In genomic region chr11:119480375-119481020, GRCh38 we compare ENCODE assay signal across 13 cellular contexts. TPM values are rescaled to one million over a fixed set of nuclear protein-coding genes. Genes with fewer than 3 reads are reported as not detected.
DNase-seq lines count a peak whose midpoint lies in the region; ATAC-seq, FAIRE-seq and TF ChIP-seq lines count a peak whose summit lies in the region.
"Had no signal": no experiment of that assay in that cellular context is flagged by ENCODE, and none has a peak within 500 bp of the region (broad histone marks: within the 10 kb centered on the region; RNA-seq: fewer than 3 reads in every experiment).

No MANE protein-coding gene starts in this region.

- no peak overlapping the region for H3K9ac ChIP-seq in H1 (replicated peaks in 1 of 4; ENCODE audit: extremely low read depth in 1 of 4, low read depth in 3 of 4, low read length in 3 of 4)

- no peak overlapping the region for H2AFZ ChIP-seq in H1 (ENCODE audit: low read length)

- H2BK12ac ChIP-seq in H1 (ENCODE audit: low read depth, low read length), result peak overlapping the region; percentile 44; the same call in 1 of the 2 replicates

- no peak overlapping the region for H4K5ac ChIP-seq in H1 (ENCODE audit: insufficient read length, low read depth, low read length)

- peak; percentile 21 for DNase-seq in activated CD8-positive, alpha-beta memory T cell treated with anti-CD3 and anti-CD28 coated beads for 24 hours
- DNase-seq in activated CD8-positive, alpha-beta memory T cell treated with anti-CD3 and anti-CD28 coated beads, Interleukin-2, amount 50 U/mL, for 4 hours, result no peak
- DNase-seq in Peyer's patch (peak in 2 of 3 donors; percentile 12 to 26), H1 (ENCODE audit: low read depth in 1 of 2, low spot score in 2 of 2) (peak in 1 of 2 experiments; percentile 39), suprapubic skin (ENCODE audit: low spot score in 2 of 2) (peak; percentile 22 to 56), foreskin keratinocyte (no peak), HCEC 1CT (no peak)

- no peak overlapping the region for H4K91ac ChIP-seq in H1 (replicated peaks; ENCODE audit: insufficient read length, low read length)

- H3K27ac ChIP-seq in Peyer's patch (no peak overlapping the region), H1 (ENCODE audit: low read depth, low read length) (no peak overlapping the region), suprapubic skin (no peak overlapping the region), foreskin keratinocyte (no peak overlapping the region)
- H3K27ac ChIP-seq: cardiac muscle cell, epithelial cell of prostate, spleen had no signal

- 86% methylated on average over 12 of the region's 12 CpGs; no CpG with 5 or more reads in 1 of the 2 experiments for WGBS in H1 (ENCODE audit: extremely low coverage in 1 of 2, insufficient coverage in 1 of 2, insufficient read length in 1 of 2, insufficient replicate concordance in 2 of 2, low coverage in 1 of 2, low lambda C conversion rate in 2 of 2, missing lambda C conversion rate in 1 of 2), 2 experiments
- WGBS in suprapubic skin, result 93% methylated on average over 12 of the region's 12 CpGs

- peak overlapping the region; percentile 31; the same call in 1 of the 2 replicates for H2BK5ac ChIP-seq in H1 (ENCODE audit: low read depth, low read length)

- H3K23ac ChIP-seq in H1 (ENCODE audit: insufficient read length), result no peak overlapping the region

- H3K79me1 ChIP-seq in H1 (ENCODE audit: low read depth, low read length), result no peaks in the 10 kb centered on the region

- no peak for TF ChIP-seq RAD21 in H1 (IDR thresholded peaks at IDR 0.05 in 1 of 2, conservative IDR thresholded peaks at IDR 0.05 in 1 of 2; ENCODE audit: low read depth in 2 of 2, low read length in 2 of 2)

- no peaks in the 10 kb centered on the region for H3K79me2 ChIP-seq in H1 (ENCODE audit: control insufficient read depth in 1 of 2, insufficient read depth in 2 of 2, low read length in 2 of 2)

- no peak for TF ChIP-seq EP300 in H1 (IDR thresholded peaks at IDR 0.05; ENCODE audit: borderline replicate concordance in 1 of 2, low read depth in 2 of 2, low read length in 2 of 2)
- no peak for TF ChIP-seq EP300 in suprapubic skin (IDR thresholded peaks at IDR 0.05)

- H3K18ac ChIP-seq in H1 (ENCODE audit: extremely low read depth, low read length), result no peak overlapping the region

- no peak for ATAC-seq in HG03521 (IDR thresholded peaks at IDR 0.05; ENCODE audit: unreplicated experiment)
- ATAC-seq in foreskin keratinocyte, result no peak

- H3K23me2 ChIP-seq in H1 (ENCODE audit: low read depth, low read length), result peaks cover 5% of the 10 kb centered on the region; the same call in 1 of the 2 replicates

- H3K14ac ChIP-seq in H1 (ENCODE audit: insufficient read length), result no peak overlapping the region

- H3K56ac ChIP-seq in H1 (replicated peaks; ENCODE audit: insufficient read length, low read depth, low read length), result no peak overlapping the region

- no peak overlapping the region for H2BK20ac ChIP-seq in H1 (ENCODE audit: low read length)

- no peak overlapping the region for H3K4me2 ChIP-seq in H1 (ENCODE audit: insufficient read depth in 1 of 2, low read depth in 2 of 2, low read length in 2 of 2)

- no peaks in the 10 kb centered on the region for H3K36me3 ChIP-seq in Peyer's patch
- H3K36me3 ChIP-seq in H1 (ENCODE audit: control insufficient read depth in 2 of 4, insufficient read depth in 4 of 4, low read length in 3 of 4), result no peaks in the 10 kb centered on the region
- no peaks in the 10 kb centered on the region for H3K36me3 ChIP-seq in suprapubic skin
- H3K36me3 ChIP-seq: cardiac muscle cell, spleen had no signal

- no peak overlapping the region for H2BK120ac ChIP-seq in H1 (replicated peaks; ENCODE audit: low read depth, low read length)

- peak overlapping the region; percentile 6; the same call in 1 of the 2 replicates for H2BK15ac ChIP-seq in H1 (ENCODE audit: low read length)

- CTCF ChIA-PET in H1 (lab: Charles Lee; ENCODE audit: partially characterized antibody), result interaction anchor here (0.6 to 9.8 kb wide), 53 partner anchors 11 to 632 kb away, joined by 3 to 160 read pairs (median 4); partner anchors contain the start of genes THY1 and USP2

- TF ChIP-seq POLR2A in Peyer's patch (IDR thresholded peaks at IDR 0.05) (no peak), H1 (IDR thresholded peaks at IDR 0.05; ENCODE audit: control extremely low read depth in 1 of 2, low read depth in 2 of 2, low read length in 2 of 2) (no peak), suprapubic skin (IDR thresholded peaks at IDR 0.05) (no peak)

- FAIRE-seq in H1 (lab: Jason Lieb, UNC), result no peak
- FAIRE-seq: urothelium cell line had no signal

- H3K27me3 ChIP-seq in Peyer's patch (no peaks in the 10 kb centered on the region), H1 (replicated peaks in 1 of 4; ENCODE audit: control insufficient read depth in 3 of 4, extremely low read depth in 1 of 4, insufficient read depth in 3 of 4, low read length in 3 of 4) (no peaks in the 10 kb centered on the region; a peak in 2 of 7 replicates), suprapubic skin (peaks cover 3% of the 10 kb centered on the region), foreskin keratinocyte (peaks cover 19% of the 10 kb centered on the region)

- H3K4me1 ChIP-seq in Peyer's patch (peaks cover 0 to 7% (median 2%) of the 10 kb centered on the region in 4 donors), H1 (replicated peaks in 1 of 4; ENCODE audit: control insufficient read depth in 3 of 4, insufficient read depth in 4 of 4, low read length in 3 of 4) (0 out of 7 replicates have a peak, but pooled peaks cover 0 to 2% (median 0%) of the 10 kb centered on the region in 4 experiments), suprapubic skin (peaks cover 13% of the 10 kb centered on the region), foreskin keratinocyte (no peaks in the 10 kb centered on the region)

- H3K9me3 ChIP-seq in Peyer's patch, result no peaks in the 10 kb centered on the region
- no peaks in the 10 kb centered on the region for H3K9me3 ChIP-seq in H1 (ENCODE audit: insufficient read depth in 2 of 2, low read depth in 1 of 2, low read length in 1 of 2)
- H3K9me3 ChIP-seq in suprapubic skin, result no peaks in the 10 kb centered on the region
- H3K9me3 ChIP-seq: spleen had no signal

- peak overlapping the region; percentile 35 for H3K4ac ChIP-seq in H1 (replicated peaks; ENCODE audit: insufficient read length, low read depth, low read length)

- H3K4me3 ChIP-seq in Peyer's patch (no peak overlapping the region), H1 (ENCODE audit: extremely low read depth in 1 of 4, insufficient read depth in 2 of 4, low read depth in 3 of 4, low read length in 4 of 4) (no peak overlapping the region), suprapubic skin (no peak overlapping the region)
- H3K4me3 ChIP-seq: cardiac muscle cell, lung, spleen had no signal

- peaks cover 0 to 7% of the 10 kb centered on the region in 2 experiments for H4K20me1 ChIP-seq in H1 (replicated peaks in 1 of 2; ENCODE audit: control insufficient read depth in 1 of 2, insufficient read depth in 2 of 2, low read length in 2 of 2)

- H2AK5ac ChIP-seq in H1 (ENCODE audit: low read depth, low read length), result peak overlapping the region; percentile 77; the same call in 1 of the 2 replicates

- POLR2A ChIA-PET in H1 (lab: Charles Lee; ENCODE audit: partially characterized antibody), result interaction anchor here (1.2 kb wide), 1 partner anchor 86 kb away, joined by 3 read pairs; no protein-coding TSS in a partner anchor

- H4K8ac ChIP-seq in H1 (ENCODE audit: extremely low read depth, insufficient read depth, low read length), result no peak overlapping the region; the same call in 1 of the 2 replicates

- TF ChIP-seq CTCF in Peyer's patch (IDR thresholded peaks at IDR 0.05) (no peak), H1 (IDR thresholded peaks at IDR 0.05; ENCODE audit: control extremely low read depth in 1 of 3, insufficient read depth in 1 of 3, low read depth in 1 of 3, low read length in 3 of 3) (no peak), suprapubic skin (IDR thresholded peaks at IDR 0.05) (no peak), foreskin keratinocyte (conservative IDR thresholded peaks at IDR 0.05) (no peak)

TF ChIP-seq in H1, 55 proteins besides CTCF, POLR2A, EP300 and RAD21:
- TF ChIP-seq CEBPB (IDR thresholded peaks at IDR 0.05; ENCODE audit: low read depth, low read length) (no peak), CBX5 (IDR thresholded peaks at IDR 0.05; ENCODE audit: low read depth, low read length) (no peak)

RNA-seq across cellular contexts. Expression of gene THY1, which starts 57.5 kb away (rescaled TPM):
- 10 to 100 TPM in 2 of 4 donors, 1 to 10 TPM in 2; 2.1 to 28.1 (median 9.4) TPM for total RNA-seq in Peyer's patch
- 259 and 286 TPM in 2 replicates for total RNA-seq in H1 (2021; fragmentation: NEBNext Ultra II Directional; extraction: Animal tissue kit (Norgen Biotek cat#: 25700))
- polyA plus RNA-seq in H1 (2011; rRNA removed), result 2,050 and 2,479 TPM in 2 replicates
- polyA plus RNA-seq in H1 (2011; cell fraction: cytosol; rRNA removed), result 1,448 TPM
- 660 TPM for polyA plus RNA-seq in H1 (2011; cell fraction: nucleus; rRNA removed)
- 327 to 599 TPM (median 496 TPM) in 4 replicates for polyA plus RNA-seq in H1 (2012, experiment 1 of 2)
- 595 TPM for polyA plus RNA-seq in H1 (2012, experiment 2 of 2)
- 909 TPM for polyA plus RNA-seq in H1 (2013, experiment 1 of 2)
- polyA plus RNA-seq in H1 (2013, experiment 2 of 2), result 1,095 TPM
- polyA minus RNA-seq in H1 (2011; rRNA and poly(A)+ RNA removed), result 708 and 816 TPM in 2 replicates
- 233 TPM for polyA minus RNA-seq in H1 (2011; cell fraction: cytosol; rRNA and poly(A)+ RNA removed)
- polyA minus RNA-seq in H1 (2011; cell fraction: nucleus; rRNA and poly(A)+ RNA removed), result 264 TPM
- total RNA-seq in suprapubic skin, result 10 to 100 TPM in 1 of 4 donors, 1 to 10 TPM in 3; 3.5 to 18.8 (median 6.9) TPM
- 15.2 and 51.6 TPM in 2 replicates for total RNA-seq in foreskin keratinocyte
- polyA plus RNA-seq in foreskin keratinocyte, result 16.4 and 52.0 TPM in 2 replicates

Comparison
In these comparisons a context has a peak if more than half of its experiments do, and no peak if none do; other contexts are left out.
1. DNase-seq: peak in activated CD8-positive, alpha-beta memory T cell treated with anti-CD3 and anti-CD28 coated beads for 24 hours (single experiment), Peyer's patch (2 of 3) and suprapubic skin (2 of 2); none in activated CD8-positive, alpha-beta memory T cell treated with anti-CD3 and anti-CD28 coated beads, Interleukin-2, amount 50 U/mL, for 4 hours (single experiment), foreskin keratinocyte (0 of 2) and HCEC 1CT (single experiment).